ENCODE assay signal across 28 cellular contexts in genomic region chr1:16989676-16990391, GRCh38. TPM values are rescaled to one million over a fixed set of nuclear protein-coding genes. Genes with fewer than 3 reads are reported as not detected.
DNase-seq lines count a peak whose midpoint lies in the region; ATAC-seq, FAIRE-seq and TF ChIP-seq lines count a peak whose summit lies in the region.
"Had no signal": no experiment of that assay in that cellular context is flagged by ENCODE, and none has a peak within 500 bp of the region (broad histone marks: within the 10 kb centered on the region; RNA-seq: fewer than 3 reads in every experiment).

No MANE protein-coding gene starts in this region.

- H3K4me1 ChIP-seq in K562 (replicated peaks in 1 of 2; ENCODE audit: control insufficient read depth in 2 of 2, insufficient read depth in 2 of 2, low read length in 2 of 2) (peaks cover 0 to 27% of the 10 kb centered on the region in 2 experiments; a peak in 1 of 5 replicates), neuronal stem cell (ENCODE audit: control insufficient read depth in 2 of 2, insufficient read depth in 1 of 2, low read depth in 1 of 2, low read length in 2 of 2) (no peaks in the 10 kb centered on the region)
- H3K4me1 ChIP-seq: BE2C had no signal

- peaks cover 3% of the 10 kb centered on the region for H3K79me1 ChIP-seq in neuronal stem cell (ENCODE audit: low read depth, low read length)

- TF ChIP-seq EP300 in K562 (IDR thresholded peaks at IDR 0.05; ENCODE audit: low read length) = no peak

- H4K8ac ChIP-seq in neuronal stem cell (ENCODE audit: low read depth, low read length) = no peak overlapping the region

- peak; percentile 21 for ATAC-seq in activated naive CD8-positive, alpha-beta T cell treated with anti-CD3 and anti-CD28 coated beads, Interleukin-2, amount 50 U/mL, for 24 hours
- ATAC-seq in K562 (no peak), GM19467 (IDR thresholded peaks at IDR 0.05; ENCODE audit: unreplicated experiment) (no peak)
- ATAC-seq: A549, GM12878 had no signal

- peaks cover 4% of the 10 kb centered on the region for H3K9me1 ChIP-seq in K562 (ENCODE audit: control insufficient read depth, insufficient read depth, low read length)

- TF ChIP-seq RAD21 in K562 (CRISPR knock-in tag; conservative IDR thresholded peaks at IDR 0.05 in 1 of 2, IDR thresholded peaks at IDR 0.05 in 1 of 2) = no peak

- no peaks in the 10 kb centered on the region for H3K27me3 Mint-ChIP-seq in activated naive CD8-positive, alpha-beta T cell treated with anti-CD3 and anti-CD28 coated beads, Interleukin-2, amount 50 U/mL, for 24 hours
- H3K27me3 Mint-ChIP-seq in activated naive CD8-positive, alpha-beta T cell treated with anti-CD3 and anti-CD28 coated beads for 36 hours = no peaks in the 10 kb centered on the region
- H3K27me3 Mint-ChIP-seq: CD4-positive, alpha-beta memory T cell; CD4-positive, CD25-positive, alpha-beta regulatory T cell; CD8-positive, alpha-beta memory T cell had no signal

- peak overlapping the region in 1 of 2 experiments; percentile 8; a peak in 1 of 4 replicates for H3K9ac ChIP-seq in K562 (ENCODE audit: insufficient read depth in 1 of 2, low read depth in 2 of 2, low read length in 2 of 2)
- H3K9ac ChIP-seq in neuronal stem cell (ENCODE audit: low read depth, low read length, poor library complexity) = peak overlapping the region; percentile 21
- H3K9ac ChIP-seq: BLaER1 had no signal

- H3K4me2 ChIP-seq in K562 (ENCODE audit: insufficient read depth, low read length) = no peak overlapping the region
- no peak overlapping the region for H3K4me2 ChIP-seq in neuronal stem cell (ENCODE audit: insufficient read depth, low read length, poor library complexity, severe bottlenecking)
- H3K4me2 ChIP-seq: A549, BLaER1 had no signal

- FAIRE-seq in K562 (lab: Jason Lieb, UNC) = no peak
- FAIRE-seq: A549, GM12878, GM12892, GM18507, GM19239 had no signal

- in situ Hi-C loops in K562 (cut with MboI) = no loop called here

- H3K14ac ChIP-seq in neuronal stem cell (ENCODE audit: low read length) = no peak overlapping the region

- peaks cover 13% of the 10 kb centered on the region; the same call in 1 of the 3 replicates for H3K36me3 ChIP-seq in K562 (ENCODE audit: control insufficient read depth, insufficient read depth, low read length)
- H3K36me3 ChIP-seq in neuronal stem cell (replicated peaks in 1 of 2; ENCODE audit: control insufficient read depth in 2 of 2, insufficient read depth in 2 of 2, low read length in 2 of 2) = peaks cover 14 to 19% of the 10 kb centered on the region in 2 donors
- H3K36me3 ChIP-seq: BE2C had no signal

- no peaks in the 10 kb centered on the region for H3K79me2 ChIP-seq in K562 (ENCODE audit: control insufficient read depth, insufficient read depth, low read length)

- TF ChIP-seq POLR2A in K562 (conservative IDR thresholded peaks at IDR 0.05) = no peak

- CTCF ChIA-PET in K562 (lab: Yijun Ruan, JAX; ENCODE audit: low intra/inter-chr PET ratio) = no interaction called here

- no peak overlapping the region for H4K91ac ChIP-seq in neuronal stem cell (ENCODE audit: low read depth, low read length, poor library complexity)

- no peaks in the 10 kb centered on the region for H3K9me3 Mint-ChIP-seq in activated naive CD8-positive, alpha-beta T cell treated with anti-CD3 and anti-CD28 coated beads, Interleukin-2, amount 50 U/mL, for 24 hours
- H3K9me3 Mint-ChIP-seq in activated naive CD8-positive, alpha-beta T cell treated with anti-CD3 and anti-CD28 coated beads for 36 hours = no peaks in the 10 kb centered on the region
- H3K9me3 Mint-ChIP-seq: CD4-positive, alpha-beta memory T cell; CD4-positive, CD25-positive, alpha-beta regulatory T cell; CD8-positive, alpha-beta memory T cell had no signal

- POLR2A ChIA-PET in K562 (lab: Yijun Ruan, JAX) = interaction anchor here (0.9 to 1.1 kb wide), 3 partner anchors 8 to 24 kb away, joined by 4 read pairs; no protein-coding TSS in a partner anchor

- peaks cover 5% of the 10 kb centered on the region for H3K36me3 Mint-ChIP-seq in activated naive CD8-positive, alpha-beta T cell treated with anti-CD3 and anti-CD28 coated beads, Interleukin-2, amount 50 U/mL, for 24 hours (ENCODE audit: low read depth)
- peaks cover 5% of the 10 kb centered on the region for H3K36me3 Mint-ChIP-seq in activated naive CD8-positive, alpha-beta T cell treated with anti-CD3 and anti-CD28 coated beads for 36 hours

- WGBS in K562 (ENCODE audit: insufficient coverage, low coverage, missing lambda C conversion rate) = 73% methylated on average over 22 of the region's 22 CpGs
- no CpG with 5 or more reads among the region's 22 CpGs for WGBS in neuronal stem cell (ENCODE audit: extremely low coverage in 2 of 2, insufficient read length in 2 of 2, insufficient replicate concordance in 1 of 2), 2 donors

- no peaks in the 10 kb centered on the region for H3K4me1 Mint-ChIP-seq in activated naive CD8-positive, alpha-beta T cell treated with anti-CD3 and anti-CD28 coated beads, Interleukin-2, amount 50 U/mL, for 24 hours
- H3K4me1 Mint-ChIP-seq in activated naive CD8-positive, alpha-beta T cell treated with anti-CD3 and anti-CD28 coated beads for 36 hours = no peaks in the 10 kb centered on the region
- H3K4me1 Mint-ChIP-seq: CD14-positive monocyte; CD4-positive, alpha-beta memory T cell; CD4-positive, CD25-positive, alpha-beta regulatory T cell; CD8-positive, alpha-beta memory T cell had no signal

- no peak overlapping the region for H2BK12ac ChIP-seq in neuronal stem cell (ENCODE audit: low read length)

- no peaks in the 10 kb centered on the region for H3K27me3 ChIP-seq in K562 (ENCODE audit: control insufficient read depth in 2 of 2, insufficient read depth in 2 of 2, low read length in 2 of 2)
- no peaks in the 10 kb centered on the region for H3K27me3 ChIP-seq in neuronal stem cell (ENCODE audit: control insufficient read depth in 3 of 3, insufficient read depth in 3 of 3, low read depth in 1 of 3, low read length in 3 of 3)
- H3K27me3 ChIP-seq: BE2C, BLaER1 had no signal

- no peak overlapping the region for H2AK5ac ChIP-seq in neuronal stem cell (ENCODE audit: low read depth, low read length)

- no peak for DNase-seq in activated naive CD8-positive, alpha-beta T cell treated with anti-CD3 and anti-CD28 coated beads, Interleukin-2, amount 50 U/mL, for 24 hours
- no peak for DNase-seq in activated naive CD8-positive, alpha-beta T cell treated with anti-CD3 and anti-CD28 coated beads for 36 hours
- DNase-seq in K562 (ENCODE audit: extremely low read depth in 1 of 4, low spot score in 3 of 4) (no peak), neuronal stem cell (ENCODE audit: low spot score) (no peak), NCI-H446 (lab: John Stamatoyannopoulos, UW) (no peak)
- DNase-seq: BE2C; C1 segment of cervical spinal cord; CD4-positive, alpha-beta memory T cell; CD4-positive, CD25-positive, alpha-beta regulatory T cell; CD8-positive, alpha-beta memory T cell; COR-L47; DMS 273 treated with DMSO at 0.1 percent for 48 hours; DMS153; DMS53; DMS79; DND-41; EL; GDM1 had no signal

- H3K27ac ChIP-seq in K562 (ENCODE audit: extremely low read depth, low read depth, low read length) (no peak overlapping the region), neuronal stem cell (replicated peaks; ENCODE audit: low read length) (no peak overlapping the region)
- H3K27ac ChIP-seq: 22Rv1, A549, BLaER1 had no signal

- no peak for TF ChIP-seq CTCF in K562 (IDR thresholded peaks at IDR 0.05 in 2 of 3, conservative IDR thresholded peaks at IDR 0.05 in 1 of 3; ENCODE audit: insufficient read depth in 2 of 3, low read depth in 1 of 3, low read length in 3 of 3)

- H2BK5ac ChIP-seq in neuronal stem cell (ENCODE audit: low read length) = no peak overlapping the region

- H2AFZ ChIP-seq in K562 (ENCODE audit: low read depth, low read length) (no peak overlapping the region), neuronal stem cell (ENCODE audit: low read length) (no peak overlapping the region)

- H3K4me3 Mint-ChIP-seq in activated naive CD8-positive, alpha-beta T cell treated with anti-CD3 and anti-CD28 coated beads, Interleukin-2, amount 50 U/mL, for 24 hours = no peak overlapping the region
- H3K4me3 Mint-ChIP-seq in activated naive CD8-positive, alpha-beta T cell treated with anti-CD3 and anti-CD28 coated beads for 36 hours = no peak overlapping the region
- H3K4me3 Mint-ChIP-seq: CD14-positive monocyte; CD4-positive, alpha-beta memory T cell; CD4-positive, CD25-positive, alpha-beta regulatory T cell; CD8-positive, alpha-beta memory T cell had no signal

- H3K27ac Mint-ChIP-seq in activated naive CD8-positive, alpha-beta T cell treated with anti-CD3 and anti-CD28 coated beads, Interleukin-2, amount 50 U/mL, for 24 hours = no peak overlapping the region
- H3K27ac Mint-ChIP-seq in activated naive CD8-positive, alpha-beta T cell treated with anti-CD3 and anti-CD28 coated beads for 36 hours = no peak overlapping the region
- H3K27ac Mint-ChIP-seq: CD4-positive, alpha-beta memory T cell; CD4-positive, CD25-positive, alpha-beta regulatory T cell had no signal

- H4K20me1 ChIP-seq in K562 (replicated peaks; ENCODE audit: control insufficient read depth, insufficient read depth, low read length) = no peaks in the 10 kb centered on the region; the same call in 1 of the 2 replicates
- H4K20me1 ChIP-seq: BLaER1 had no signal

- H2BK120ac ChIP-seq in neuronal stem cell (ENCODE audit: low read depth, low read length) = no peak overlapping the region

- H3K9me3 ChIP-seq in K562 (replicated peaks; ENCODE audit: control insufficient read depth, insufficient read depth, low read depth, low read length) (no peaks in the 10 kb centered on the region), neuronal stem cell (replicated peaks in 1 of 2; ENCODE audit: control insufficient read depth in 2 of 2, insufficient read depth in 1 of 2, low read depth in 1 of 2, low read length in 2 of 2) (no peaks in the 10 kb centered on the region)
- H3K9me3 ChIP-seq: A549, BE2C, BLaER1 had no signal

- H3K18ac ChIP-seq in neuronal stem cell (ENCODE audit: low read length) = peak overlapping the region; percentile 57

- intact Hi-C loops in K562 (cut with micrococcal nuclease) = no loop called here

- no peak overlapping the region for H3K4me3 ChIP-seq in K562
- no peak overlapping the region for H3K4me3 ChIP-seq in neuronal stem cell (ENCODE audit: low read length in 2 of 2)
- H3K4me3 ChIP-seq: A549, BLaER1, GM12878 had no signal

- H3K4ac ChIP-seq in neuronal stem cell (ENCODE audit: low read length) = no peak overlapping the region

- BruUV-seq in K562 (replicated peaks; lab: Mats Ljungman, UMichigan) = no TSS peak

- H2BK15ac ChIP-seq in neuronal stem cell (ENCODE audit: low read length) = no peak overlapping the region

- peak overlapping the region; percentile 43 for H3K23ac ChIP-seq in neuronal stem cell (ENCODE audit: low read depth, low read length, poor library complexity)

RNA-seq across cellular contexts. Expression of gene MFAP2, which starts 9.4 kb away (rescaled TPM):
- total RNA-seq in activated naive CD8-positive, alpha-beta T cell treated with anti-CD3 and anti-CD28 coated beads for 36 hours = not detected
- total RNA-seq in K562 (2011; cell fraction: chromatin; rRNA removed; ENCODE audit: low replicate concordance) = not detected in 2 replicates
- not detected in 2 replicates for total RNA-seq in K562 (2011; cell fraction: nucleolus; rRNA removed)
- total RNA-seq in K562 (2011; cell fraction: nucleoplasm; rRNA removed) = not detected in 2 replicates
- total RNA-seq in K562 (2014; rRNA removed) = not detected in 2 replicates
- not detected in 2 replicates for total RNA-seq in K562 (2014; rRNA removed; fragmentation: Illumina TruSeq; extraction: Trizol)
- total RNA-seq in K562 (2015; rRNA removed; fragmentation: Illumina TruSeq; extraction: Trizol) = not detected in 2 replicates
- 0.31 TPM in 1 of 2 replicates, not detected in the other for total RNA-seq in K562 (2021)
- not detected in 2 replicates for polyA plus RNA-seq in K562 (2011; rRNA removed)
- polyA plus RNA-seq in K562 (2011; cell fraction: cytosol; rRNA removed) = not detected in 2 replicates
- polyA plus RNA-seq in K562 (2011; cell fraction: nucleus; rRNA removed) = 0.30 TPM in 1 of 2 replicates, not detected in the other
- polyA plus RNA-seq in K562 (2012) = not detected in 2 replicates
- 0.18 TPM in 1 of 2 replicates, not detected in the other for polyA plus RNA-seq in K562 (2014; fragmentation: Illumina TruSeq; extraction: Trizol)
- not detected for polyA plus RNA-seq in K562 (2014; fragmentation: Nextera tagmentation; extraction: Ambion mirVana)
- polyA plus RNA-seq in K562 (2014; rRNA removed) = not detected in 2 replicates
- not detected in 2 replicates for polyA minus RNA-seq in K562 (2011; rRNA and poly(A)+ RNA removed)
- not detected in 2 replicates for polyA minus RNA-seq in K562 (2011; cell fraction: cytosol; rRNA and poly(A)+ RNA removed)
- polyA minus RNA-seq in K562 (2011; cell fraction: nucleus; rRNA and poly(A)+ RNA removed) = not detected in 2 replicates
- 244 TPM for polyA plus RNA-seq in neuronal stem cell (2013, experiment 1 of 2)
- 239 TPM for polyA plus RNA-seq in neuronal stem cell (2013, experiment 2 of 2)
- total RNA-seq: A172; CD4-positive, alpha-beta memory T cell; CD4-positive, CD25-positive, alpha-beta regulatory T cell; CD8-positive, alpha-beta memory T cell; GM12878 had no signal
- polyA plus RNA-seq: CD14-positive monocyte; CD4-positive, alpha-beta memory T cell; CD4-positive, CD25-positive, alpha-beta regulatory T cell had no signal

RNA-seq across cellular contexts. Expression of gene ATP13A2, which starts 21.9 kb away (rescaled TPM):
- 10 to 100 TPM; 24.3 to 26.8 TPM for total RNA-seq in activated naive CD8-positive, alpha-beta T cell treated with anti-CD3 and anti-CD28 coated beads for 36 hours
- 34.5 and 126 TPM in 2 replicates for total RNA-seq in K562 (2011; cell fraction: chromatin; rRNA removed; ENCODE audit: low replicate concordance)
- total RNA-seq in K562 (2011; cell fraction: nucleolus; rRNA removed) = 139 and 151 TPM in 2 replicates
- total RNA-seq in K562 (2011; cell fraction: nucleoplasm; rRNA removed) = 86.6 and 104 TPM in 2 replicates
- total RNA-seq in K562 (2014; rRNA removed) = 23.9 and 40.2 TPM in 2 replicates
- total RNA-seq in K562 (2014; rRNA removed; fragmentation: Illumina TruSeq; extraction: Trizol) = 7.8 and 9.9 TPM in 2 replicates
- total RNA-seq in K562 (2015; rRNA removed; fragmentation: Illumina TruSeq; extraction: Trizol) = 15.5 and 16.3 TPM in 2 replicates
- total RNA-seq in K562 (2021) = 48.3 and 56.3 TPM in 2 replicates
- polyA plus RNA-seq in K562 (2011; rRNA removed) = 10.5 and 27.2 TPM in 2 replicates
- 21.9 and 44.0 TPM in 2 replicates for polyA plus RNA-seq in K562 (2011; cell fraction: cytosol; rRNA removed)
- polyA plus RNA-seq in K562 (2011; cell fraction: nucleus; rRNA removed) = 38.6 and 63.9 TPM in 2 replicates
- 38.5 and 53.3 TPM in 2 replicates for polyA plus RNA-seq in K562 (2012)
- polyA plus RNA-seq in K562 (2014; fragmentation: Illumina TruSeq; extraction: Trizol) = 22.0 and 35.5 TPM in 2 replicates
- under 1 TPM; 0.36 to 0.45 TPM for polyA plus RNA-seq in K562 (2014; fragmentation: Nextera tagmentation; extraction: Ambion mirVana)
- 26.3 and 28.5 TPM in 2 replicates for polyA plus RNA-seq in K562 (2014; rRNA removed)
- 27.1 and 30.6 TPM in 2 replicates for polyA minus RNA-seq in K562 (2011; rRNA and poly(A)+ RNA removed)
- 65.7 and 89.6 TPM in 2 replicates for polyA minus RNA-seq in K562 (2011; cell fraction: cytosol; rRNA and poly(A)+ RNA removed)
- polyA minus RNA-seq in K562 (2011; cell fraction: nucleus; rRNA and poly(A)+ RNA removed) = 19.0 and 32.7 TPM in 2 replicates
- polyA plus RNA-seq in neuronal stem cell (2013, experiment 1 of 2) = 32.6 TPM
- polyA plus RNA-seq in neuronal stem cell (2013, experiment 2 of 2) = 31.1 TPM
